26 cellular contexts compared by ENCODE assay signal in the genomic region with DNA sequence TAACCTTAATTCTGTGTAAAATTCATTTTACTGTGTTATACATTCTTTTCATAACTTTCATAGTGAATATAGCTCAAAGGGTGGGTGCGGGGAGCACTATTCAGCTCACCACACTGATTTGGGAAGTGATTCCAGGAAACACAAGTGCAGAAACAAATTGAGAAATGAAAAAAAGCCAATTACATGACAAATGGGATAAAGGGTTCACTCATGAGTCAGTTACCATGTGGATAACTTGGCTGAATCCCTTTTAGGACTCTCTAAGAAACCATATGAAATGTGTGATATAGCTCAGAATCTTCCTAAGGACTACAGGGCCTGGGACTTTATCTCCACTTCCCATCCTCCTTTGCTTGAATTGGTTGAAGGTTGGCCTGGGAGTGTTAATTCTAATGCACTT. TPM values are rescaled to one million over a fixed set of nuclear protein-coding genes. Genes with fewer than 3 reads are reported as not detected.
"Had no signal": no experiment of that assay in that cellular context is flagged by ENCODE, and none has a peak within 500 bp of the region (broad histone marks: within the 10 kb centered on the region; RNA-seq: fewer than 3 reads in every experiment).

No MANE protein-coding gene starts in this region.

- H3K27ac Mint-ChIP-seq: T-helper 1 cell treated with Interleukin-12 subunit alpha and Interleukin-12 subunit beta and Interleukin-4 antibody, amounts not matched to agents 30 μg/mL and 1 μg/mL, for 36 hours had no signal

- H3K4me3 Mint-ChIP-seq: activated naive CD4-positive, alpha-beta T cell treated with anti-CD3 and anti-CD28 coated beads, Interleukin-2, amount 50 U/mL, for 24 hours; immature natural killer cell; natural killer cell treated with Interleukin-12 subunit alpha and Interleukin-12 subunit beta and Interleukin-15 and Interleukin-18, amount 100 ng/mL, for 72 hours; T-helper 1 cell treated with Interleukin-12 subunit alpha and Interleukin-12 subunit beta and Interleukin-4 antibody, amounts not matched to agents 30 μg/mL and 1 μg/mL, for 36 hours had no signal

- H3K27me3 Mint-ChIP-seq: activated naive CD4-positive, alpha-beta T cell treated with anti-CD3 and anti-CD28 coated beads, Interleukin-2, amount 50 U/mL, for 24 hours; natural killer cell treated with Interleukin-12 subunit alpha and Interleukin-12 subunit beta and Interleukin-15 and Interleukin-18, amount 100 ng/mL, for 72 hours had no signal

- ATAC-seq: body of pancreas; gastrocnemius medialis; heart left ventricle; natural killer cell treated with Interleukin-12 subunit alpha and Interleukin-12 subunit beta and Interleukin-15 and Interleukin-18, amount 100 ng/mL, for 72 hours had no signal

- H3K9me3 Mint-ChIP-seq: activated naive CD4-positive, alpha-beta T cell treated with anti-CD3 and anti-CD28 coated beads, Interleukin-2, amount 50 U/mL, for 24 hours; immature natural killer cell; natural killer cell treated with Interleukin-12 subunit alpha and Interleukin-12 subunit beta and Interleukin-15 and Interleukin-18, amount 100 ng/mL, for 72 hours; T-helper 1 cell treated with Interleukin-12 subunit alpha and Interleukin-12 subunit beta and Interleukin-4 antibody, amounts not matched to agents 30 μg/mL and 1 μg/mL, for 36 hours had no signal

- H3K4me3 ChIP-seq: body of pancreas, coronary artery, esophagus squamous epithelium, gastrocnemius medialis, heart left ventricle, tibial nerve had no signal

- H3K9me3 ChIP-seq: body of pancreas, esophagus squamous epithelium, gastrocnemius medialis, heart left ventricle, tibial nerve had no signal

- H3K27ac ChIP-seq: body of pancreas, coronary artery, esophagus squamous epithelium, gastrocnemius medialis, heart left ventricle, tibial nerve, WERI-Rb-1 had no signal

- H3K27me3 ChIP-seq: body of pancreas, esophagus squamous epithelium, gastrocnemius medialis, heart left ventricle, tibial nerve had no signal

- DNase-seq: activated CD4-positive, alpha-beta T cell treated with anti-CD3 and anti-CD28 coated beads, Interleukin-2, amount 50 U/mL, for 48 hours; activated effector memory CD4-positive, alpha-beta T cell treated with Interleukin-2 at 50 U/mL for 16 hours; activated T-cell treated with anti-CD3 and anti-CD28 coated beads, Interleukin-2, amount 50 U/mL, for 1 hour; amniotic stem cell; body of pancreas; caudate nucleus; esophagus squamous epithelium; gastrocnemius medialis; heart left ventricle; immature natural killer cell; mesenchymal stem cell; posterior cingulate gyrus; stimulated activated CD4-positive, alpha-beta T cell treated with anti-CD3 and anti-CD28 coated beads, Interleukin-15, amount 100 ng/mL, for 24 hours; stimulated activated CD4-positive, alpha-beta T cell treated with anti-CD3 and anti-CD28 coated beads, Interleukin-4, amount 100 ng/mL, for 1 hour; stimulated activated naive CD4-positive, alpha-beta T cell; substantia nigra; WERI-Rb-1 had no signal

RNA-seq across cellular contexts. Expression of a gene that starts 45.5 kb away (rescaled TPM):
- total RNA-seq: body of pancreas; endothelial cell of umbilical vein; esophagus squamous epithelium; gastrocnemius medialis; heart left ventricle; liver; mucosa of gallbladder; natural killer cell treated with Interleukin-12 subunit alpha and Interleukin-12 subunit beta and Interleukin-15 and Interleukin-18, amount 100 ng/mL, for 72 hours; skeletal muscle tissue; tibial nerve had no signal
- polyA plus RNA-seq: endothelial cell of umbilical vein, heart left ventricle, immature natural killer cell had no signal
